ENCODE assay signal across 8 cellular contexts in the genomic region with DNA sequence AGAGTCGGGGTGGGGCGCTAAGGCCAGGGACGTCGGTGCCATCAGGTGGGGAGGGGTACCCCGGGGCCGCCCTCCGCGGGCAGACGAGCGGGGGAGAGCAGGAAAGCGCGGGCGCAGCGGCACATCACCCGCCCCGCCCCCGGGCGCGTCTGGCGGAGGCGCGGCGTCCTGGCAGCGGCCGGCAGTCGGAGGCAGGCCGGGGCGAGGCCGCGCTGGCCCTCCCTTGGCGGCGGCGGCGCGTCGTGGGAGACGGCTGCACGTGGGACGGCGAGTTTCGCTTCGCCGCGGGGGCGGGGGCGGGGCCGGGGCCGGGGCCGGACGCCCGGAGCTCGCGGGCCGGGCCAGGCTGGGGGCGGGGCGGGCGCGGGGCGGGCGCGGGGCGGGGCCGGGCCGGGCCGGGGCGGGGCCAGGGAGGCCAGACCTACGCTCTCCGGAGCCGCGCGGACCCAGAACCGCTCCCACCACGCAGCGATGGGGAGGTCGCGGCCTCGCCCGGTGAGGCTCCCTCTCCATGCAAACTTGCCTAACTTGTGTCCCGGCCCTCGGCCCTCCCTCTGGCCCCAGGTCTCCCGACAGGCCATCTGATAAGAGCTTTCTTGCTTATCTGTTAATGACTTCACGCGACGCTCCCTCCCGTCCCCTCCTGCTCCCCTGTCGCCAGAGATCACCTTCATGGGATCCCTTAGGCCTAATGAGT. TPM values are rescaled to one million over a fixed set of nuclear protein-coding genes. Genes with fewer than 3 reads are reported as not detected.
A peak's percentile ranks its signal among the peaks of the same experiment; 100 is the strongest.
DNase-seq lines count a peak whose midpoint lies in the region; ATAC-seq, FAIRE-seq and TF ChIP-seq lines count a peak whose summit lies in the region.

No MANE protein-coding gene starts in this region.

- H3K4me1 Mint-ChIP-seq in activated naive CD8-positive, alpha-beta T cell treated with anti-CD3 and anti-CD28 coated beads, Interleukin-2, amount 50 U/mL, for 24 hours = peaks cover 42% of the 10 kb centered on the region
- H3K4me1 Mint-ChIP-seq in progenitor cell of endocrine pancreas (ENCODE audit: low read depth) = peaks cover 53% of the 10 kb centered on the region

- H3K9me3 ChIP-seq in SK-N-SH = no peaks in the 10 kb centered on the region
- H3K9me3 ChIP-seq in left ventricle myocardium inferior (replicated peaks) = no peaks in the 10 kb centered on the region

- H3K4me2 ChIP-seq in SK-N-SH = peak overlapping the region; percentile 99

- no peak for TF ChIP-seq EP300 in SK-N-SH (IDR thresholded peaks at IDR 0.05; ENCODE audit: borderline replicate concordance in 1 of 2, low read depth in 1 of 2, low read length in 1 of 2)

- H3K27me3 ChIP-seq in SK-N-SH (ENCODE audit: insufficient read depth) = no peaks in the 10 kb centered on the region
- H3K27me3 ChIP-seq in left ventricle myocardium inferior (ENCODE audit: low read depth) = no peaks in the 10 kb centered on the region

- no peak for TF ChIP-seq RAD21 in SK-N-SH (IDR thresholded peaks at IDR 0.05; ENCODE audit: low read length)

- H3F3A ChIP-seq in SK-N-SH (replicated peaks; ENCODE audit: insufficient read depth) = peaks cover 2% of the 10 kb centered on the region

- no peaks in the 10 kb centered on the region for H3K9me2 ChIP-seq in SK-N-SH

- peak; percentile 78 for DNase-seq in 8988T
- peak; percentile 69 for DNase-seq in GM18507 (ENCODE audit: extremely low spot score, insufficient read length, low read depth)
- DNase-seq in SK-N-SH = peak; percentile 90
- peak; percentile 55 for DNase-seq in activated naive CD8-positive, alpha-beta T cell treated with anti-CD3 and anti-CD28 coated beads, Interleukin-2, amount 50 U/mL, for 24 hours
- DNase-seq in left ventricle myocardium inferior = peak; percentile 72
- no peak for DNase-seq in progenitor cell of endocrine pancreas (ENCODE audit: low spot score, unreplicated experiment)

- no peaks in the 10 kb centered on the region for H3K27me3 Mint-ChIP-seq in activated naive CD8-positive, alpha-beta T cell treated with anti-CD3 and anti-CD28 coated beads, Interleukin-2, amount 50 U/mL, for 24 hours
- peaks cover 4% of the 10 kb centered on the region for H3K27me3 Mint-ChIP-seq in progenitor cell of endocrine pancreas

- H3K9ac ChIP-seq in SK-N-SH = peak overlapping the region; percentile 28; the same call in 1 of the 2 replicates

- H3K4me3 Mint-ChIP-seq in activated naive CD8-positive, alpha-beta T cell treated with anti-CD3 and anti-CD28 coated beads, Interleukin-2, amount 50 U/mL, for 24 hours = peak overlapping the region; percentile 75
- peak overlapping the region; percentile 84 for H3K4me3 Mint-ChIP-seq in progenitor cell of endocrine pancreas (ENCODE audit: low read depth)

- H3K36me3 ChIP-seq in SK-N-SH (replicated peaks in 1 of 2; ENCODE audit: control insufficient read depth in 1 of 2, insufficient read depth in 2 of 2, low read length in 1 of 2) (no peaks in the 10 kb centered on the region), left ventricle myocardium inferior (no peaks in the 10 kb centered on the region)

- POLR2A ChIA-PET in SK-N-SH (lab: Yijun Ruan, JAX) = interaction anchor here (0.8 to 1.3 kb wide), 3 partner anchors 13 to 62 kb away, joined by 3 to 5 read pairs (median 3); partner anchors contain the start of gene ITPR3

- no peak for TF ChIP-seq CTCF in SK-N-SH (IDR thresholded peaks at IDR 0.05)
- no peak for TF ChIP-seq CTCF in left ventricle myocardium inferior (IDR thresholded peaks at IDR 0.05; ENCODE audit: borderline replicate concordance)
- no peak for TF ChIP-seq CTCF in progenitor cell of endocrine pancreas (IDR thresholded peaks at IDR 0.05; ENCODE audit: unreplicated experiment)

- no peaks in the 10 kb centered on the region for H3K79me2 ChIP-seq in SK-N-SH (ENCODE audit: insufficient read depth)

- CTCF ChIA-PET in SK-N-SH (lab: Yijun Ruan, JAX) = interaction anchor here (0.6 to 3.4 kb wide), 15 partner anchors 9 to 110 kb away, joined by 3 to 28 read pairs (median 7); partner anchors contain the start of gene UQCC2

- peaks cover 9% of the 10 kb centered on the region for H3K36me3 Mint-ChIP-seq in activated naive CD8-positive, alpha-beta T cell treated with anti-CD3 and anti-CD28 coated beads, Interleukin-2, amount 50 U/mL, for 24 hours (ENCODE audit: low read depth)
- H3K36me3 Mint-ChIP-seq in progenitor cell of endocrine pancreas (ENCODE audit: insufficient read depth) = peaks cover 3% of the 10 kb centered on the region

- no peak for FAIRE-seq in GM18507 (lab: Jason Lieb, UNC)

- peak overlapping the region; percentile 81 for H2AFZ ChIP-seq in SK-N-SH (ENCODE audit: low read depth)

- peak overlapping the region; percentile 46 for H3K27ac Mint-ChIP-seq in activated naive CD8-positive, alpha-beta T cell treated with anti-CD3 and anti-CD28 coated beads, Interleukin-2, amount 50 U/mL, for 24 hours
- peak overlapping the region; percentile 93 for H3K27ac Mint-ChIP-seq in progenitor cell of endocrine pancreas

- no peaks in the 10 kb centered on the region for H4K20me1 ChIP-seq in SK-N-SH (ENCODE audit: insufficient read depth)

- 2% methylated on average over 17 of the region's 86 CpGs for WGBS in SK-N-SH (ENCODE audit: low lambda C conversion rate)

- no peaks in the 10 kb centered on the region for H3K9me3 Mint-ChIP-seq in activated naive CD8-positive, alpha-beta T cell treated with anti-CD3 and anti-CD28 coated beads, Interleukin-2, amount 50 U/mL, for 24 hours
- H3K9me3 Mint-ChIP-seq in progenitor cell of endocrine pancreas (ENCODE audit: low read depth) = no peaks in the 10 kb centered on the region

- peak overlapping the region in 1 of 2 experiments; percentile 61; a peak in 1 of 4 replicates for H3K27ac ChIP-seq in SK-N-SH (ENCODE audit: low read depth in 2 of 2, low read length in 1 of 2)
- H3K27ac ChIP-seq in left ventricle myocardium inferior (replicated peaks) = peak overlapping the region; percentile 75

- H3K4me3 ChIP-seq in SK-N-SH (ENCODE audit: low read depth in 2 of 2, low read length in 1 of 2) (peak overlapping the region; percentile 58 to 66), left ventricle myocardium inferior (peak overlapping the region; percentile 64)

- peaks cover 0 to 28% of the 10 kb centered on the region in 2 experiments; a peak in 1 of 4 replicates for H3K4me1 ChIP-seq in SK-N-SH (ENCODE audit: control insufficient read depth in 1 of 2, insufficient read depth in 2 of 2, low read depth in 1 of 2, low read length in 1 of 2)
- peaks cover 47% of the 10 kb centered on the region for H3K4me1 ChIP-seq in left ventricle myocardium inferior

- peak; percentile 56 for ATAC-seq in HG03460 (IDR thresholded peaks at IDR 0.05; ENCODE audit: unreplicated experiment)
- peak; percentile 78 for ATAC-seq in activated naive CD8-positive, alpha-beta T cell treated with anti-CD3 and anti-CD28 coated beads, Interleukin-2, amount 50 U/mL, for 24 hours
- ATAC-seq in GM21786 (IDR thresholded peaks at IDR 0.05; ENCODE audit: unreplicated experiment) = no peak

- intact Hi-C loops in left ventricle myocardium inferior (cut with micrococcal nuclease) = no loop called here

TF ChIP-seq in SK-N-SH, 30 proteins besides CTCF, POLR2A, EP300 and RAD21:
- TF ChIP-seq TCF12 (IDR thresholded peaks at IDR 0.05) = no peak
- no peak for TF ChIP-seq REST (IDR thresholded peaks at IDR 0.05; ENCODE audit: low read depth, low read length)
- no peak for TF ChIP-seq YY1 (IDR thresholded peaks at IDR 0.05; ENCODE audit: low read depth)
- 0 out of 2 replicates have a peak, but pooled peaks have one; percentile 2 for TF ChIP-seq NRF1 (IDR thresholded peaks at IDR 0.05; ENCODE audit: low read depth, low read length)
- no peak for TF ChIP-seq EZH2phosphoT487 (IDR thresholded peaks at IDR 0.05; ENCODE audit: borderline replicate concordance, low read depth)
- TF ChIP-seq, protein P1, sequence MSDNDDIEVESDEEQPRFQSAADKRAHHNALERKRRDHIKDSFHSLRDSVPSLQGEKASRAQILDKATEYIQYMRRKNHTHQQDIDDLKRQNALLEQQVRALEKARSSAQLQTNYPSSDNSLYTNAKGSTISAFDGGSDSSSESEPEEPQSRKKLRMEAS (IDR thresholded peaks at IDR 0.05; ENCODE audit: low read depth) = peak; percentile 86
- no peak for TF ChIP-seq SIN3A (IDR thresholded peaks at IDR 0.05; ENCODE audit: borderline replicate concordance, low read depth, low read length)
- no peak for TF ChIP-seq TAF1 (IDR thresholded peaks at IDR 0.05; ENCODE audit: borderline replicate concordance, low read depth, low read length)
- TF ChIP-seq GATA2 (CRISPR knock-in tag; IDR thresholded peaks at IDR 0.05) = peak; percentile 41; the same call in 1 of the 2 replicates

RNA-seq across cellular contexts. Expression of gene ITPR3, which starts 12.5 kb away (rescaled TPM):
- 4.7 and 8.1 TPM in 2 replicates for polyA plus RNA-seq in SK-N-SH (2012; rRNA removed)
- polyA plus RNA-seq in SK-N-SH (2012; cell fraction: cytosol; rRNA removed) = 1.9 and 3.7 TPM in 2 replicates
- polyA plus RNA-seq in SK-N-SH (2012; cell fraction: nucleus; rRNA removed) = 22.6 and 23.4 TPM in 2 replicates
- 5.6 TPM for total RNA-seq in left ventricle myocardium inferior
- total RNA-seq in progenitor cell of endocrine pancreas = 28.3 and 30.4 TPM in 2 replicates

RNA-seq across cellular contexts. Expression of gene BAK1, which starts 53.5 kb away (rescaled TPM):
- 15.4 and 21.2 TPM in 2 replicates for polyA plus RNA-seq in SK-N-SH (2012; rRNA removed)
- polyA plus RNA-seq in SK-N-SH (2012; cell fraction: cytosol; rRNA removed) = 9.1 and 14.5 TPM in 2 replicates
- 16.2 and 20.5 TPM in 2 replicates for polyA plus RNA-seq in SK-N-SH (2012; cell fraction: nucleus; rRNA removed)
- 19.7 TPM for total RNA-seq in left ventricle myocardium inferior
- total RNA-seq in progenitor cell of endocrine pancreas = 21.0 and 22.4 TPM in 2 replicates
